Comparison of ENCODE assay signal across 17 cellular contexts in genomic region chrX:24175276-24175675, GRCh38.
"Had no signal": no experiment of that assay in that cellular context is flagged by ENCODE, and none has a peak within 500 bp of the region (broad histone marks: within the 10 kb centered on the region; RNA-seq: fewer than 3 reads in every experiment).

No MANE protein-coding gene starts in this region.

- H3K27me3 Mint-ChIP-seq: activated naive CD8-positive, alpha-beta T cell; central memory CD8-positive, alpha-beta T cell; memory B cell; naive thymus-derived CD4-positive, alpha-beta T cell; stimulated activated memory B cell treated with anti-CD40 and anti-IgM and Interleukin-4, amounts not matched to agents 10 μg/mL and 1 μg/mL and 100 μg/mL, for 72 hours had no signal

- ATAC-seq: left ventricle myocardium superior; mucosa of descending colon; naive thymus-derived CD4-positive, alpha-beta T cell; stimulated activated memory B cell treated with anti-CD40 and anti-IgM and Interleukin-4, amounts not matched to agents 10 μg/mL and 1 μg/mL and 100 μg/mL, for 72 hours had no signal

- H3K9me3 Mint-ChIP-seq: central memory CD8-positive, alpha-beta T cell; memory B cell; naive thymus-derived CD4-positive, alpha-beta T cell; stimulated activated memory B cell treated with anti-CD40 and anti-IgM and Interleukin-4, amounts not matched to agents 10 μg/mL and 1 μg/mL and 100 μg/mL, for 72 hours had no signal

- H3K27ac Mint-ChIP-seq: activated naive CD8-positive, alpha-beta T cell; naive thymus-derived CD4-positive, alpha-beta T cell; stimulated activated memory B cell treated with anti-CD40 and anti-IgM and Interleukin-4, amounts not matched to agents 10 μg/mL and 1 μg/mL and 100 μg/mL, for 72 hours had no signal

- H3K27ac ChIP-seq: brain microvascular endothelial cell, coronary artery, neutrophil, tibial nerve, vagina had no signal

- H3K9me3 ChIP-seq: mucosa of descending colon, neutrophil, tibial nerve, vagina had no signal

- H3K27me3 ChIP-seq: brain microvascular endothelial cell, neutrophil, tibial nerve, vagina had no signal

- H3K4me3 ChIP-seq: coronary artery, mucosa of descending colon, tibial nerve, vagina had no signal

- DNase-seq: activated CD8-positive, alpha-beta memory T cell treated with anti-CD3 and anti-CD28 coated beads for 24 hours; brain microvascular endothelial cell; effector CD4-positive, alpha-beta T cell; foreskin fibroblast; hippocampal formation; left ventricle myocardium superior; mucosa of descending colon; naive thymus-derived CD4-positive, alpha-beta T cell; substantia nigra had no signal

- H3K4me3 Mint-ChIP-seq: activated naive CD8-positive, alpha-beta T cell; central memory CD8-positive, alpha-beta T cell; memory B cell; naive thymus-derived CD4-positive, alpha-beta T cell; stimulated activated memory B cell treated with anti-CD40 and anti-IgM and Interleukin-4, amounts not matched to agents 10 μg/mL and 1 μg/mL and 100 μg/mL, for 72 hours had no signal
